ENCODE assay signal across 1 cellular context in the genomic region with DNA sequence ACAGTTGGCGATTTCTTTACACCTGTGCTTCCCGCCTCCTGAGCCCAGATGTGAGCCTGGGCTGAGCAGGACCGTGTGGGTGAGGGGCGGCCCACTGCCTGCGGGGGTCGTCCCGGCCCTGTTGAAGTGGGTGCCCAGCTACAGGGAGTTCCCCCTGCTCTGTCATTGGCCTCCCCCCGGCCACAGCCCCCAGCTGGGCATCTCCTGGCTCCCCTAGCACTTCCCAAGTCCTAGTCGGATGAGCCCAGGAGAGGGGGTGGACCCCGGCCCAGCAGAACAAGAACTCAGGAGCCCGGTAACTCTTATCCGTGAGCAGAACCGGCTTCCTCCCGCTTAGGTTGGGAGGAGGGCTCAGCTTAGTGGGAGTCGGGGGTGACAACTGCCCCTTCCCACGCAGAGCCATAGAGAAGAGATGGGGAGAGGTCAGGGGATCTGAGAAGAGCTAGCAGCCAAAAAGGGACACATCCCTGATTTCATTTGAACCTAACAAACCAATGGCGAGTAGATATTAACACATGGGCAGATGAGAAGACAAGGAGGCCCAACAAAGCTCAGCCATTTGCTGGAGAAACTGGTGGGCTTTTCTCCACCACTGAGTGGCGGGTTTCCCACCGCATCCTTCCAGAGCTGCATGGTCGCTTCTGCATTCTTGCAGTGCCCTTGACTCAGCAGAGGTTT.
TF ChIP-seq lines count a peak whose summit lies in the region.

No MANE protein-coding gene starts in this region.

TF ChIP-seq in SK-N-SH treated with all-trans-retinoic acid at 6 μM for 48 hours, 23 proteins besides CTCF, POLR2A, EP300 and RAD21 (continued from another document):
- TF ChIP-seq ZC3H10 (CRISPR knock-in tag; IDR thresholded peaks at IDR 0.05) (no peak), CSDC2 (CRISPR knock-in tag; IDR thresholded peaks at IDR 0.05) (no peak), ZNF8 (CRISPR knock-in tag; IDR thresholded peaks at IDR 0.05) (no peak), SNAI2 (CRISPR knock-in tag; IDR thresholded peaks at IDR 0.05) (no peak), ZFP30 (CRISPR knock-in tag; IDR thresholded peaks at IDR 0.05) (no peak)
- TF ChIP-seq, protein P1, sequence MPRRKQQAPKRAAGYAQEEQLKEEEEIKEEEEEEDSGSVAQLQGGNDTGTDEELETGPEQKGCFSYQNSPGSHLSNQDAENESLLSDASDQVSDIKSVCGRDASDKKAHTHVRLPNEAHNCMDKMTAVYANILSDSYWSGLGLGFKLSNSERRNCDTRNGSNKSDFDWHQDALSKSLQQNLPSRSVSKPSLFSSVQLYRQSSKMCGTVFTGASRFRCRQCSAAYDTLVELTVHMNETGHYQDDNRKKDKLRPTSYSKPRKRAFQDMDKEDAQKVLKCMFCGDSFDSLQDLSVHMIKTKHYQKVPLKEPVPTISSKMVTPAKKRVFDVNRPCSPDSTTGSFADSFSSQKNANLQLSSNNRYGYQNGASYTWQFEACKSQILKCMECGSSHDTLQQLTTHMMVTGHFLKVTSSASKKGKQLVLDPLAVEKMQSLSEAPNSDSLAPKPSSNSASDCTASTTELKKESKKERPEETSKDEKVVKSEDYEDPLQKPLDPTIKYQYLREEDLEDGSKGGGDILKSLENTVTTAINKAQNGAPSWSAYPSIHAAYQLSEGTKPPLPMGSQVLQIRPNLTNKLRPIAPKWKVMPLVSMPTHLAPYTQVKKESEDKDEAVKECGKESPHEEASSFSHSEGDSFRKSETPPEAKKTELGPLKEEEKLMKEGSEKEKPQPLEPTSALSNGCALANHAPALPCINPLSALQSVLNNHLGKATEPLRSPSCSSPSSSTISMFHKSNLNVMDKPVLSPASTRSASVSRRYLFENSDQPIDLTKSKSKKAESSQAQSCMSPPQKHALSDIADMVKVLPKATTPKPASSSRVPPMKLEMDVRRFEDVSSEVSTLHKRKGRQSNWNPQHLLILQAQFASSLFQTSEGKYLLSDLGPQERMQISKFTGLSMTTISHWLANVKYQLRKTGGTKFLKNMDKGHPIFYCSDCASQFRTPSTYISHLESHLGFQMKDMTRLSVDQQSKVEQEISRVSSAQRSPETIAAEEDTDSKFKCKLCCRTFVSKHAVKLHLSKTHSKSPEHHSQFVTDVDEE (CRISPR knock-in tag; IDR thresholded peaks at IDR 0.05): no peak
- TF ChIP-seq, protein P2, sequence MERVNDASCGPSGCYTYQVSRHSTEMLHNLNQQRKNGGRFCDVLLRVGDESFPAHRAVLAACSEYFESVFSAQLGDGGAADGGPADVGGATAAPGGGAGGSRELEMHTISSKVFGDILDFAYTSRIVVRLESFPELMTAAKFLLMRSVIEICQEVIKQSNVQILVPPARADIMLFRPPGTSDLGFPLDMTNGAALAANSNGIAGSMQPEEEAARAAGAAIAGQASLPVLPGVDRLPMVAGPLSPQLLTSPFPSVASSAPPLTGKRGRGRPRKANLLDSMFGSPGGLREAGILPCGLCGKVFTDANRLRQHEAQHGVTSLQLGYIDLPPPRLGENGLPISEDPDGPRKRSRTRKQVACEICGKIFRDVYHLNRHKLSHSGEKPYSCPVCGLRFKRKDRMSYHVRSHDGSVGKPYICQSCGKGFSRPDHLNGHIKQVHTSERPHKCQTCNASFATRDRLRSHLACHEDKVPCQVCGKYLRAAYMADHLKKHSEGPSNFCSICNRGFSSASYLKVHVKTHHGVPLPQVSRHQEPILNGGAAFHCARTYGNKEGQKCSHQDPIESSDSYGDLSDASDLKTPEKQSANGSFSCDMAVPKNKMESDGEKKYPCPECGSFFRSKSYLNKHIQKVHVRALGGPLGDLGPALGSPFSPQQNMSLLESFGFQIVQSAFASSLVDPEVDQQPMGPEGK (CRISPR knock-in tag; IDR thresholded peaks at IDR 0.05; ENCODE audit: borderline replicate concordance): no peak
